Comparison of ENCODE assay signal across 18 cellular contexts in genomic region chr7:492714-493065, GRCh38. TPM values are rescaled to one million over a fixed set of nuclear protein-coding genes. Genes with fewer than 3 reads are reported as not detected.
DNase-seq lines count a peak whose midpoint lies in the region; ATAC-seq, FAIRE-seq and TF ChIP-seq lines count a peak whose summit lies in the region.
"Had no signal": no experiment of that assay in that cellular context is flagged by ENCODE, and none has a peak within 500 bp of the region (broad histone marks: within the 10 kb centered on the region; RNA-seq: fewer than 3 reads in every experiment).

No MANE protein-coding gene starts in this region.

- H3K9me3 ChIP-seq in pancreas = no peaks in the 10 kb centered on the region
- H3K9me3 ChIP-seq: tibial nerve had no signal

- no peaks in the 10 kb centered on the region for H3K4me1 ChIP-seq in pancreas

- WGBS in pancreas, 2 donors = 74 to 82% methylated on average over 8 of the region's 8 CpGs

- H3K27me3 ChIP-seq in pancreas = no peaks in the 10 kb centered on the region
- H3K27me3 ChIP-seq: tibial nerve had no signal

- ATAC-seq in left cardiac atrium (no peak), pancreas (no peak), HG03571 (IDR thresholded peaks at IDR 0.05; ENCODE audit: unreplicated experiment) (no peak)
- ATAC-seq: PC-3 had no signal

- no peak for FAIRE-seq in pancreas (lab: Jason Lieb, UNC)

- no peak for TF ChIP-seq CTCF in pancreas (IDR thresholded peaks at IDR 0.05)

- no peak overlapping the region for H3K4me3 ChIP-seq in pancreas
- H3K4me3 ChIP-seq: lung, smooth muscle cell, tibial nerve had no signal

- DNase-seq in DMS 273 (lab: John Stamatoyannopoulos, UW; ENCODE audit: unreplicated experiment) (peak; percentile 92), NCI-H1105 treated with DMSO at 0.1 percent for 48 hours (lab: John Stamatoyannopoulos, UW) (peak; percentile 53), left cardiac atrium (peak; percentile 25), pancreas (peak in 5 of 6 donors; percentile 6 to 76 (median 58)), RKO (ENCODE audit: low spot score) (no peak), NCI-H1417 (lab: John Stamatoyannopoulos, UW) (no peak)
- DNase-seq: activated CD4-positive, alpha-beta T cell treated with anti-CD3 and anti-CD28 coated beads, Interleukin-2, amount 50 U/mL, for 4 hours; activated effector memory CD4-positive, alpha-beta T cell treated with anti-CD3 and anti-CD28 coated beads, Interleukin-2, amount 50 U/mL, for 16 hours; H7; Kasumi-1; NCI-H774; PC-3; stimulated activated CD4-positive, alpha-beta T cell treated with anti-CD3 and anti-CD28 coated beads, Interleukin-4, amount 100 ng/mL, for 1 hour; WERI-Rb-1 had no signal

- H3K36me3 ChIP-seq in pancreas = peaks cover 0 to 12% (median 0%) of the 10 kb centered on the region in 3 donors
- H3K36me3 ChIP-seq: WERI-Rb-1 had no signal

- no peak overlapping the region for H3K27ac ChIP-seq in pancreas
- H3K27ac ChIP-seq: WERI-Rb-1 had no signal

- intact Hi-C loops in left cardiac atrium (cut with DNase I) (no loop called here), pancreas (cut with DNase I) (loop anchor here in 1 of 3 donors (10.0 kb wide), 1 partner anchor 128 kb away; no protein-coding TSS in a partner anchor)

RNA-seq across cellular contexts. Expression of gene PDGFA, which starts 27.0 kb away (rescaled TPM):
- total RNA-seq in left cardiac atrium = 10 to 100 TPM; 27.5 to 33.9 TPM
- 100 to 1,000 TPM in 1 of 6 donors, 10 to 100 TPM in 5; 54.1 to 175 (median 81.5) TPM for total RNA-seq in pancreas
- polyA plus RNA-seq in pancreas = 10 to 100 TPM; 53.3 to 60.4 TPM

Comparison
In these comparisons a context has a peak if more than half of its experiments do, and no peak if none do; other contexts are left out.
1. DNase-seq: peak in DMS 273 (single experiment), NCI-H1105 treated with DMSO at 0.1 percent for 48 hours (single experiment), left cardiac atrium (single experiment) and pancreas (5 of 6); none in RKO (single experiment) and NCI-H1417 (0 of 3).